In the genomic region with DNA sequence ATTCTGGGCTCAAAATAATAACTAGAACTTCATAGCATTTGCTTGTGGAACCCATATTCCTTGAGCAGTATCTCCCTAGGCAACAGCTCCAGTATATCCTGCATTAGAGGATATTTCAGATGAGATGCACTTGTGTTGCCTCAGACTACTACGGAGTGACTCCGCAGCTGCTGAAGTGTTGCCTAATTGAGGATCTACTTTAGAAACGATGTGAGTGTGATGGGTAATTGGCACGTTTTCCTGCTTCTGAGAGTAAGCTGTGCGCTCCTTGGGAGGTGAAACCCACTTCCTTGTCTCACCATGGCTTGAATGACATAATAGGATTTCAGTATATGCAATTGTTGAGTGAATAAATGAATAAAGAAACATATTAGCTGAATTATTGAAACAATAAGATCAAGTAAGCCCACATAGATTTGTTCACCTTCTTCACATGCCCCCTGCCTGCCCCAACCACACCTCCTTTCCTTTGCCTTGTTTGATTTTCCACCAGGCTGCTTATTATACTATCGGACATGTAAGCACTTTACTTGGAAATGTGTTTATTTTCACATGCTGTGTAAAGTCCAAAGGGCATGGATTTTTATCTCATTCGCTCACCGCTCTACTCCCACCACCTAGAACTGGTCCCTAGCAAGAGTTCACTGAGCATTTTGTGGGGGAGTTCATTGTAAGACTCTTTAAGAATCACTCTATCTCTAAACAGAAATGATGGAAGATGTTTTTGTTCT, we compare ENCODE assay signal across 15 cellular contexts.
DNase-seq lines count a peak whose midpoint lies in the region; ATAC-seq and TF ChIP-seq lines count a peak whose summit lies in the region.
"Had no signal": no experiment of that assay in that cellular context is flagged by ENCODE, and none has a peak within 500 bp of the region (broad histone marks: within the 10 kb centered on the region; RNA-seq: fewer than 3 reads in every experiment).

No MANE protein-coding gene starts in this region.

- no peaks in the 10 kb centered on the region for H3K9me3 ChIP-seq in liver (ENCODE audit: control insufficient read depth in 4 of 4, low read length in 3 of 4)
- H3K9me3 ChIP-seq: esophagus muscularis mucosa had no signal

- no peaks in the 10 kb centered on the region for H3K36me3 ChIP-seq in liver (ENCODE audit: control insufficient read depth in 4 of 4, insufficient read depth in 3 of 4, low read depth in 1 of 4, low read length in 3 of 4)
- H3K36me3 ChIP-seq: esophagus muscularis mucosa had no signal

- 34% methylated on average over 8 of the region's 8 CpGs for WGBS in liver

- no peak overlapping the region for H3K4me3 ChIP-seq in liver (ENCODE audit: low read depth in 1 of 3, low read length in 3 of 3)
- H3K4me3 ChIP-seq: esophagus muscularis mucosa had no signal

- peak overlapping the region in 1 of 2 donors; percentile 17 for H3K9ac ChIP-seq in liver (ENCODE audit: low read depth in 1 of 2, low read length in 2 of 2)

- peak overlapping the region; percentile 62 to 64 for H3K27ac ChIP-seq in liver (ENCODE audit: low read depth in 1 of 2, low read length in 2 of 2)
- H3K27ac ChIP-seq: esophagus muscularis mucosa, HL-60 had no signal

- peak; percentile 58 to 61 for TF ChIP-seq RAD21 in liver (IDR thresholded peaks at IDR 0.05)

- TF ChIP-seq CTCF in liver (IDR thresholded peaks at IDR 0.05; ENCODE audit: low read depth, low read length, missing input control) = no peak

- DNase-seq in DMS153 treated with DMSO at 0.1 percent for 48 hours (lab: John Stamatoyannopoulos, UW; ENCODE audit: unreplicated experiment) = peak; percentile 37
- peak; percentile 77 for DNase-seq in NCI-H1092 treated with DMSO at 0.1 percent for 48 hours (lab: John Stamatoyannopoulos, UW)
- DNase-seq: CD8-positive, alpha-beta T cell; naive thymus-derived CD4-positive, alpha-beta T cell; RPMI8226; T-helper 9 cell had no signal

- no peaks in the 10 kb centered on the region for H3K27me3 ChIP-seq in liver (ENCODE audit: control insufficient read depth in 4 of 4, insufficient read depth in 4 of 4, low read length in 3 of 4)
- H3K27me3 ChIP-seq: esophagus muscularis mucosa had no signal

- H3K4me1 ChIP-seq in liver (ENCODE audit: control insufficient read depth in 4 of 4, insufficient read depth in 4 of 4, low read length in 3 of 4) = peaks cover 5 to 35% (median 29%) of the 10 kb centered on the region in 4 donors

- ATAC-seq in GM21717 (IDR thresholded peaks at IDR 0.05; ENCODE audit: unreplicated experiment) (no peak), HG03139 (IDR thresholded peaks at IDR 0.05; ENCODE audit: unreplicated experiment) (no peak), HG02870 (IDR thresholded peaks at IDR 0.05; ENCODE audit: unreplicated experiment) (no peak), HG03280 (IDR thresholded peaks at IDR 0.05; ENCODE audit: unreplicated experiment) (no peak)
- ATAC-seq: activated naive CD4-positive, alpha-beta T cell treated with anti-CD3 and anti-CD28 coated beads, Interleukin-2, amount 50 U/mL, for 72 hours; CD8-positive, alpha-beta T cell; naive thymus-derived CD4-positive, alpha-beta T cell had no signal

TF ChIP-seq in PFSK-1, 5 proteins besides CTCF, POLR2A, EP300 and RAD21:
- no peak for TF ChIP-seq TAF1 (IDR thresholded peaks at IDR 0.05; ENCODE audit: borderline replicate concordance, insufficient read depth, low read length)
- TF ChIP-seq POLR2AphosphoS5 (IDR thresholded peaks at IDR 0.05; ENCODE audit: low read depth, low read length) = peak; percentile 60
- TF ChIP-seq FOXP2 (optimal IDR thresholded peaks at IDR 0.05; ENCODE audit: borderline replicate concordance, extremely low read depth, extremely low read length, insufficient read depth) = peak; percentile 50
- TF ChIP-seq, protein P1, sequence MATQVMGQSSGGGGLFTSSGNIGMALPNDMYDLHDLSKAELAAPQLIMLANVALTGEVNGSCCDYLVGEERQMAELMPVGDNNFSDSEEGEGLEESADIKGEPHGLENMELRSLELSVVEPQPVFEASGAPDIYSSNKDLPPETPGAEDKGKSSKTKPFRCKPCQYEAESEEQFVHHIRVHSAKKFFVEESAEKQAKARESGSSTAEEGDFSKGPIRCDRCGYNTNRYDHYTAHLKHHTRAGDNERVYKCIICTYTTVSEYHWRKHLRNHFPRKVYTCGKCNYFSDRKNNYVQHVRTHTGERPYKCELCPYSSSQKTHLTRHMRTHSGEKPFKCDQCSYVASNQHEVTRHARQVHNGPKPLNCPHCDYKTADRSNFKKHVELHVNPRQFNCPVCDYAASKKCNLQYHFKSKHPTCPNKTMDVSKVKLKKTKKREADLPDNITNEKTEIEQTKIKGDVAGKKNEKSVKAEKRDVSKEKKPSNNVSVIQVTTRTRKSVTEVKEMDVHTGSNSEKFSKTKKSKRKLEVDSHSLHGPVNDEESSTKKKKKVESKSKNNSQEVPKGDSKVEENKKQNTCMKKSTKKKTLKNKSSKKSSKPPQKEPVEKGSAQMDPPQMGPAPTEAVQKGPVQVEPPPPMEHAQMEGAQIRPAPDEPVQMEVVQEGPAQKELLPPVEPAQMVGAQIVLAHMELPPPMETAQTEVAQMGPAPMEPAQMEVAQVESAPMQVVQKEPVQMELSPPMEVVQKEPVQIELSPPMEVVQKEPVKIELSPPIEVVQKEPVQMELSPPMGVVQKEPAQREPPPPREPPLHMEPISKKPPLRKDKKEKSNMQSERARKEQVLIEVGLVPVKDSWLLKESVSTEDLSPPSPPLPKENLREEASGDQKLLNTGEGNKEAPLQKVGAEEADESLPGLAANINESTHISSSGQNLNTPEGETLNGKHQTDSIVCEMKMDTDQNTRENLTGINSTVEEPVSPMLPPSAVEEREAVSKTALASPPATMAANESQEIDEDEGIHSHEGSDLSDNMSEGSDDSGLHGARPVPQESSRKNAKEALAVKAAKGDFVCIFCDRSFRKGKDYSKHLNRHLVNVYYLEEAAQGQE (IDR thresholded peaks at IDR 0.05; ENCODE audit: insufficient read depth in 1 of 2, low read depth in 2 of 2, low read length in 2 of 2) = no peak
- 0 out of 2 replicates have a peak, but pooled peaks have one; percentile 45 for TF ChIP-seq SIN3A (IDR thresholded peaks at IDR 0.05; ENCODE audit: borderline replicate concordance, insufficient read depth, low read length)

TF ChIP-seq in liver, 16 proteins besides CTCF, POLR2A, EP300 and RAD21 (continues in another document):
- TF ChIP-seq, protein P2, sequence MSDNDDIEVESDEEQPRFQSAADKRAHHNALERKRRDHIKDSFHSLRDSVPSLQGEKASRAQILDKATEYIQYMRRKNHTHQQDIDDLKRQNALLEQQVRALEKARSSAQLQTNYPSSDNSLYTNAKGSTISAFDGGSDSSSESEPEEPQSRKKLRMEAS (IDR thresholded peaks at IDR 0.05) = peak; percentile 91
- peak; percentile 89 for TF ChIP-seq HNF4G (IDR thresholded peaks at IDR 0.05)
- peak; percentile 99 for TF ChIP-seq FOXA2 (IDR thresholded peaks at IDR 0.05)
- peak; percentile 78 for TF ChIP-seq YY1 (IDR thresholded peaks at IDR 0.05)
- TF ChIP-seq SP1 (IDR thresholded peaks at IDR 0.05) = peak; percentile 93
- TF ChIP-seq TAF1 (conservative IDR thresholded peaks at IDR 0.05) = no peak
- TF ChIP-seq, protein P3, sequence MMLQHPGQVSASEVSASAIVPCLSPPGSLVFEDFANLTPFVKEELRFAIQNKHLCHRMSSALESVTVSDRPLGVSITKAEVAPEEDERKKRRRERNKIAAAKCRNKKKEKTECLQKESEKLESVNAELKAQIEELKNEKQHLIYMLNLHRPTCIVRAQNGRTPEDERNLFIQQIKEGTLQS (IDR thresholded peaks at IDR 0.05) = no peak
- TF ChIP-seq, protein P4, sequence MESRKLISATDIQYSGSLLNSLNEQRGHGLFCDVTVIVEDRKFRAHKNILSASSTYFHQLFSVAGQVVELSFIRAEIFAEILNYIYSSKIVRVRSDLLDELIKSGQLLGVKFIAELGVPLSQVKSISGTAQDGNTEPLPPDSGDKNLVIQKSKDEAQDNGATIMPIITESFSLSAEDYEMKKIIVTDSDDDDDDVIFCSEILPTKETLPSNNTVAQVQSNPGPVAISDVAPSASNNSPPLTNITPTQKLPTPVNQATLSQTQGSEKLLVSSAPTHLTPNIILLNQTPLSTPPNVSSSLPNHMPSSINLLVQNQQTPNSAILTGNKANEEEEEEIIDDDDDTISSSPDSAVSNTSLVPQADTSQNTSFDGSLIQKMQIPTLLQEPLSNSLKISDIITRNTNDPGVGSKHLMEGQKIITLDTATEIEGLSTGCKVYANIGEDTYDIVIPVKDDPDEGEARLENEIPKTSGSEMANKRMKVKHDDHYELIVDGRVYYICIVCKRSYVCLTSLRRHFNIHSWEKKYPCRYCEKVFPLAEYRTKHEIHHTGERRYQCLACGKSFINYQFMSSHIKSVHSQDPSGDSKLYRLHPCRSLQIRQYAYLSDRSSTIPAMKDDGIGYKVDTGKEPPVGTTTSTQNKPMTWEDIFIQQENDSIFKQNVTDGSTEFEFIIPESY (IDR thresholded peaks at IDR 0.05) = peak; percentile 93
- TF ChIP-seq JUND (IDR thresholded peaks at IDR 0.05) = peak; percentile 84 to 93
- TF ChIP-seq FOXA1 (IDR thresholded peaks at IDR 0.05) = peak; percentile 98
- TF ChIP-seq RXRA (IDR thresholded peaks at IDR 0.05) = peak; percentile 88 to 95
- TF ChIP-seq NR2F2 (IDR thresholded peaks at IDR 0.05) = peak; percentile 23
- TF ChIP-seq, protein P1 (IDR thresholded peaks at IDR 0.05) = peak; percentile 86
